Comparison of ENCODE assay signal across 9 cellular contexts in genomic region chr5:159181152-159181551, GRCh38. TPM values are rescaled to one million over a fixed set of nuclear protein-coding genes. Genes with fewer than 3 reads are reported as not detected.
DNase-seq lines count a peak whose midpoint lies in the region; ATAC-seq and TF ChIP-seq lines count a peak whose summit lies in the region.
"Had no signal": no experiment of that assay in that cellular context is flagged by ENCODE, and none has a peak within 500 bp of the region (broad histone marks: within the 10 kb centered on the region; RNA-seq: fewer than 3 reads in every experiment).

No MANE protein-coding gene starts in this region.

- no peak for TF ChIP-seq CTCF in activated CD8-positive, alpha-beta T cell treated with anti-CD3 and anti-CD28 coated beads for 36 hours (IDR thresholded peaks at IDR 0.05)

- peak overlapping the region; percentile 9 for H3K4me3 Mint-ChIP-seq in activated CD4-positive, alpha-beta T cell treated with anti-CD3 and anti-CD28 coated beads for 36 hours
- H3K4me3 Mint-ChIP-seq in activated CD8-positive, alpha-beta T cell treated with anti-CD3 and anti-CD28 coated beads for 36 hours = no peak overlapping the region
- H3K4me3 Mint-ChIP-seq in stimulated activated memory B cell treated with anti-CD40 and anti-IgM and Interleukin-4, amounts not matched to agents 10 μg/mL and 1 μg/mL and 100 μg/mL, for 72 hours = peak overlapping the region; percentile 56

- no peaks in the 10 kb centered on the region for H3K9me3 Mint-ChIP-seq in activated CD4-positive, alpha-beta T cell treated with anti-CD3 and anti-CD28 coated beads for 36 hours (ENCODE audit: low read depth)
- H3K9me3 Mint-ChIP-seq in activated CD8-positive, alpha-beta T cell treated with anti-CD3 and anti-CD28 coated beads for 36 hours = no peaks in the 10 kb centered on the region
- no peaks in the 10 kb centered on the region for H3K9me3 Mint-ChIP-seq in stimulated activated memory B cell treated with anti-CD40 and anti-IgM and Interleukin-4, amounts not matched to agents 10 μg/mL and 1 μg/mL and 100 μg/mL, for 72 hours

- intact Hi-C loops in activated CD4-positive, alpha-beta T cell treated with anti-CD3 and anti-CD28 coated beads for 36 hours (cut with DNase I, micrococcal nuclease) = no loop called here
- intact Hi-C loops in activated CD8-positive, alpha-beta T cell treated with anti-CD3 and anti-CD28 coated beads for 36 hours (cut with micrococcal nuclease) = no loop called here

- ATAC-seq in activated CD4-positive, alpha-beta T cell treated with anti-CD3 and anti-CD28 coated beads for 36 hours = no peak
- peak; percentile 41 for ATAC-seq in HG02610 (IDR thresholded peaks at IDR 0.05; ENCODE audit: unreplicated experiment)
- no peak for ATAC-seq in activated CD8-positive, alpha-beta T cell treated with anti-CD3 and anti-CD28 coated beads for 36 hours
- ATAC-seq in stimulated activated memory B cell treated with anti-CD40 and anti-IgM and Interleukin-4, amounts not matched to agents 10 μg/mL and 1 μg/mL and 100 μg/mL, for 72 hours = peak; percentile 72

- H3K27ac Mint-ChIP-seq in activated CD4-positive, alpha-beta T cell treated with anti-CD3 and anti-CD28 coated beads for 36 hours = peak overlapping the region; percentile 82
- peak overlapping the region; percentile 86 for H3K27ac Mint-ChIP-seq in activated CD8-positive, alpha-beta T cell treated with anti-CD3 and anti-CD28 coated beads for 36 hours
- H3K27ac Mint-ChIP-seq in stimulated activated memory B cell treated with anti-CD40 and anti-IgM and Interleukin-4, amounts not matched to agents 10 μg/mL and 1 μg/mL and 100 μg/mL, for 72 hours = peak overlapping the region; percentile 90

- no peaks in the 10 kb centered on the region for H3K27me3 Mint-ChIP-seq in activated CD4-positive, alpha-beta T cell treated with anti-CD3 and anti-CD28 coated beads for 36 hours
- H3K27me3 Mint-ChIP-seq in activated CD8-positive, alpha-beta T cell treated with anti-CD3 and anti-CD28 coated beads for 36 hours = no peaks in the 10 kb centered on the region
- H3K27me3 Mint-ChIP-seq in stimulated activated memory B cell treated with anti-CD40 and anti-IgM and Interleukin-4, amounts not matched to agents 10 μg/mL and 1 μg/mL and 100 μg/mL, for 72 hours = no peaks in the 10 kb centered on the region

- peaks cover 86% of the 10 kb centered on the region for H3K4me1 Mint-ChIP-seq in activated CD4-positive, alpha-beta T cell treated with anti-CD3 and anti-CD28 coated beads for 36 hours
- peaks cover 83% of the 10 kb centered on the region for H3K4me1 Mint-ChIP-seq in activated CD8-positive, alpha-beta T cell treated with anti-CD3 and anti-CD28 coated beads for 36 hours (ENCODE audit: low read depth)
- H3K4me1 Mint-ChIP-seq in stimulated activated memory B cell treated with anti-CD40 and anti-IgM and Interleukin-4, amounts not matched to agents 10 μg/mL and 1 μg/mL and 100 μg/mL, for 72 hours = peaks cover 65% of the 10 kb centered on the region

- no peak for DNase-seq in activated CD4-positive, alpha-beta T cell treated with anti-CD3 and anti-CD28 coated beads for 36 hours
- DNase-seq in activated CD4-positive, alpha-beta T cell treated with anti-CD3 and anti-CD28 coated beads for 1 hour = no peak
- DNase-seq in activated CD8-positive, alpha-beta T cell treated with anti-CD3 and anti-CD28 coated beads for 36 hours = no peak
- no peak for DNase-seq in OCI-M1 (lab: John Stamatoyannopoulos, UW)
- no peak for DNase-seq in activated T-cell treated with anti-CD3 and anti-CD28 coated beads, Interleukin-2, amount 50 U/mL, for 48 hours
- no peak for DNase-seq in DMS 273 treated with DMSO at 0.1 percent for 48 hours (lab: John Stamatoyannopoulos, UW)
- DNase-seq: SK-N-SH had no signal

- CTCF ChIA-PET in activated CD4-positive, alpha-beta T cell treated with anti-CD3 and anti-CD28 coated beads for 36 hours (lab: Charles Lee) = interaction anchor here (0.8 kb wide), 1 partner anchor 24 kb away, joined by 3 read pairs; no protein-coding TSS in a partner anchor
- CTCF ChIA-PET in activated CD8-positive, alpha-beta T cell treated with anti-CD3 and anti-CD28 coated beads for 36 hours (lab: Charles Lee) = interaction anchor here (0.9 to 1.5 kb wide), 2 partner anchors 25 to 49 kb away, joined by 3 to 5 read pairs; no protein-coding TSS in a partner anchor

- POLR2A ChIA-PET in activated CD4-positive, alpha-beta T cell treated with anti-CD3 and anti-CD28 coated beads for 36 hours (lab: Charles Lee) = no interaction called here
- POLR2A ChIA-PET in activated CD8-positive, alpha-beta T cell treated with anti-CD3 and anti-CD28 coated beads for 36 hours (lab: Charles Lee) = interaction anchor here (1.5 kb wide), 1 partner anchor 15 kb away, joined by 4 read pairs; no protein-coding TSS in a partner anchor

- peaks cover 52% of the 10 kb centered on the region for H3K36me3 Mint-ChIP-seq in activated CD4-positive, alpha-beta T cell treated with anti-CD3 and anti-CD28 coated beads for 36 hours (ENCODE audit: low read depth)
- H3K36me3 Mint-ChIP-seq in activated CD8-positive, alpha-beta T cell treated with anti-CD3 and anti-CD28 coated beads for 36 hours (ENCODE audit: low read depth) = peaks cover 49% of the 10 kb centered on the region
- peaks cover 18% of the 10 kb centered on the region for H3K36me3 Mint-ChIP-seq in stimulated activated memory B cell treated with anti-CD40 and anti-IgM and Interleukin-4, amounts not matched to agents 10 μg/mL and 1 μg/mL and 100 μg/mL, for 72 hours

RNA-seq across cellular contexts. Expression of gene RNF145, which starts 28.2 kb away (rescaled TPM):
- total RNA-seq in activated CD4-positive, alpha-beta T cell treated with anti-CD3 and anti-CD28 coated beads for 36 hours = 10 to 100 TPM; 81.9 to 87.5 TPM
- 10 to 100 TPM; 77.5 to 87.5 TPM for total RNA-seq in activated CD8-positive, alpha-beta T cell treated with anti-CD3 and anti-CD28 coated beads for 36 hours

Comparison
In these comparisons a context has a peak if more than half of its experiments do, and no peak if none do; other contexts are left out.
1. ATAC-seq: peak in HG02610 (single experiment) and stimulated activated memory B cell treated with anti-CD40 and anti-IgM and Interleukin-4, amounts not matched to agents 10 μg/mL and 1 μg/mL and 100 μg/mL, for 72 hours (single experiment); none in activated CD4-positive, alpha-beta T cell treated with anti-CD3 and anti-CD28 coated beads for 36 hours (single experiment) and activated CD8-positive, alpha-beta T cell treated with anti-CD3 and anti-CD28 coated beads for 36 hours (single experiment).
2. Peak in every context shown above with its lines, with median percentiles within 50 percentile points of each other: H3K27ac Mint-ChIP-seq.